In genomic region chr22:29480262-29480511, GRCh38 we compare ENCODE assay signal across 1 cellular context.
TF ChIP-seq lines count a peak whose summit lies in the region.

No MANE protein-coding gene starts in this region.

TF ChIP-seq in A549, 52 proteins besides CTCF, POLR2A, EP300 and RAD21 (continued from another document):
- no peak for TF ChIP-seq USF2 (IDR thresholded peaks at IDR 0.05)
- TF ChIP-seq EHMT2 (IDR thresholded peaks at IDR 0.05; ENCODE audit: low read depth) = no peak
- no peak for TF ChIP-seq RFX5 (IDR thresholded peaks at IDR 0.05)
- no peak for TF ChIP-seq HOXB5 (CRISPR knock-in tag; IDR thresholded peaks at IDR 0.05)
- TF ChIP-seq BHLHE40 (IDR thresholded peaks at IDR 0.05; ENCODE audit: low read depth, low read length) = no peak
- no peak for TF ChIP-seq ZNF302 (CRISPR knock-in tag; IDR thresholded peaks at IDR 0.05)
- TF ChIP-seq HOXA7 (CRISPR knock-in tag; IDR thresholded peaks at IDR 0.05) = no peak
- TF ChIP-seq HMGXB4 (CRISPR knock-in tag; IDR thresholded peaks at IDR 0.05; ENCODE audit: borderline replicate concordance) = no peak
- no peak for TF ChIP-seq ESRRA (IDR thresholded peaks at IDR 0.05; ENCODE audit: borderline replicate concordance, low read length)
- no peak for TF ChIP-seq FOSB (CRISPR knock-in tag; IDR thresholded peaks at IDR 0.05)
TF ChIP-seq in A549: peak in this region for 0.
